Comparison of ENCODE assay signal across 9 cellular contexts in the genomic region with DNA sequence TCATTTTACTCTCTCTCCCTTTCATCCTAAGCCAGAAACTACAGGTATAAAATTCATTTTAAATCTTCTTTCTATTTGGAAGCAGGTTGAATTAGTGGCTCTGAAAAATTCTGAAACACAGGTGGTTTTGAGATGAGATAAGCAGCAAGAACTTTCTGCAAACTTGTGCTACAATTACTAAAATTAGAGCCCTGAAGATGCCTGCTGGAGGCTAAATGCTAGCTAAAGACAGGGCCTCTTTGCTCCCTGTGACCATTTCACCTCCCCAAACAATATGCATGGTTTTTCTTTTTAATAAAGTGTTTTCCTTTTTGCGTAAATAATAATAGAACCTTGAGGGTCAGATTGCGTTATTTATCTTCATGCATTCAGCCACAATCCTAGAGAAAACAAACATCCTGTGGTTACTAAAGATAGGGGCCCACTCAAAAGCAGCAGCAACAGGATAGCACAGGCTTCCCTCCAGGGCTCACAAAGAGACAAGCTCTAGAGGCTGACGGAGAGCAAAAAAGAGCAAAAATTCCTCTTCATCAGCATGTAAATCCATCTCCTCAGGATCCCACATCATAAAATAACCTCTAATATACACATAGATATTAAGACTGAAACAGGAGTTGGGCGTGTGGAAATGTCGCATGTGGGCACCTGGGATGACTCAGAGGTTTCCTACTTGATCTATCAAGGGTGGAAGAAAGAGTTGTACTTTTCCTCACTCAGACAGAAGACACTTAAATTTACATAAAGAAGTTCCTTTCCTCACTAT. TPM values are rescaled to one million over a fixed set of nuclear protein-coding genes. Genes with fewer than 3 reads are reported as not detected.
DNase-seq lines count a peak whose midpoint lies in the region; ATAC-seq and TF ChIP-seq lines count a peak whose summit lies in the region.
"Had no signal": no experiment of that assay in that cellular context is flagged by ENCODE, and none has a peak within 500 bp of the region (broad histone marks: within the 10 kb centered on the region; RNA-seq: fewer than 3 reads in every experiment).

No MANE protein-coding gene starts in this region.

- TF ChIP-seq EP300 in ovary (IDR thresholded peaks at IDR 0.05), result no peak

- H3K27ac ChIP-seq in ovary, result peak overlapping the region in 1 of 2 donors; percentile 16
- H3K27ac ChIP-seq: lower lobe of right lung, SJSA1 had no signal

- TF ChIP-seq CTCF in fibroblast of pulmonary artery (IDR thresholded peaks at IDR 0.05; ENCODE audit: low read length, missing control alignments) (no peak), ovary (IDR thresholded peaks at IDR 0.05) (no peak)

- peak; percentile 71 for ATAC-seq in GM18870 (IDR thresholded peaks at IDR 0.05; ENCODE audit: unreplicated experiment)

- intact Hi-C loops in ovary (cut with DNase I), result no loop called here

- WGBS in ovary, 3 donors, result 36 to 56% (median 53%) methylated on average over 5 of the region's 5 CpGs

- no peaks in the 10 kb centered on the region for H3K9me3 ChIP-seq in ovary
- H3K9me3 ChIP-seq: lower lobe of right lung, SJSA1 had no signal

- peaks cover 16% of the 10 kb centered on the region for H3K4me1 ChIP-seq in ovary (ENCODE audit: insufficient read depth)

- DNase-seq in H4 (ENCODE audit: low spot score) (peak; percentile 69), NCI-H2029 (lab: John Stamatoyannopoulos, UW) (peak; percentile 52), fibroblast of pulmonary artery (ENCODE audit: low read depth) (peak; percentile 35), NCI-H748 (lab: John Stamatoyannopoulos, UW; ENCODE audit: unreplicated experiment) (no peak), NCI-H1092 treated with DMSO at 0.1 percent for 48 hours (lab: John Stamatoyannopoulos, UW) (no peak), ovary (no peak)
- DNase-seq: lower lobe of right lung had no signal

- no peak overlapping the region for H3K4me3 ChIP-seq in fibroblast of pulmonary artery (replicated peaks; ENCODE audit: low read depth, low read length)
- no peak overlapping the region for H3K4me3 ChIP-seq in ovary
- H3K4me3 ChIP-seq: lower lobe of right lung, SJSA1 had no signal

- H3K36me3 ChIP-seq in ovary, result no peaks in the 10 kb centered on the region
- H3K36me3 ChIP-seq: lower lobe of right lung, SJSA1 had no signal

- no peaks in the 10 kb centered on the region for H3K27me3 ChIP-seq in ovary
- H3K27me3 ChIP-seq: SJSA1 had no signal

- no peak for TF ChIP-seq POLR2A in ovary (IDR thresholded peaks at IDR 0.05)

RNA-seq across cellular contexts. Expression of gene CP, which starts 26.5 kb away (rescaled TPM):
- total RNA-seq in H4 (2014; rRNA removed; shearing (Covaris generic)), result 2.6 and 3.4 TPM in 2 replicates
- 10 to 100 TPM in 2 of 7 donors, 1 to 10 TPM in 4, under 1 TPM in 1; 0.63 to 90.3 (median 5.7) TPM for total RNA-seq in ovary
- 1 to 10 TPM in 1 of 2 donors, under 1 TPM in 1; 0.40 to 2.1 TPM for polyA plus RNA-seq in ovary
- total RNA-seq: SJSA1 had no signal

Comparison
In these comparisons a context has a peak if more than half of its experiments do, and no peak if none do; other contexts are left out.
1. DNase-seq: peak in H4 (single experiment), NCI-H2029 (single experiment) and fibroblast of pulmonary artery (single experiment); none in NCI-H748 (single experiment), NCI-H1092 treated with DMSO at 0.1 percent for 48 hours (single experiment) and ovary (0 of 5).